Comparison of ENCODE assay signal across 8 cellular contexts in the genomic region with DNA sequence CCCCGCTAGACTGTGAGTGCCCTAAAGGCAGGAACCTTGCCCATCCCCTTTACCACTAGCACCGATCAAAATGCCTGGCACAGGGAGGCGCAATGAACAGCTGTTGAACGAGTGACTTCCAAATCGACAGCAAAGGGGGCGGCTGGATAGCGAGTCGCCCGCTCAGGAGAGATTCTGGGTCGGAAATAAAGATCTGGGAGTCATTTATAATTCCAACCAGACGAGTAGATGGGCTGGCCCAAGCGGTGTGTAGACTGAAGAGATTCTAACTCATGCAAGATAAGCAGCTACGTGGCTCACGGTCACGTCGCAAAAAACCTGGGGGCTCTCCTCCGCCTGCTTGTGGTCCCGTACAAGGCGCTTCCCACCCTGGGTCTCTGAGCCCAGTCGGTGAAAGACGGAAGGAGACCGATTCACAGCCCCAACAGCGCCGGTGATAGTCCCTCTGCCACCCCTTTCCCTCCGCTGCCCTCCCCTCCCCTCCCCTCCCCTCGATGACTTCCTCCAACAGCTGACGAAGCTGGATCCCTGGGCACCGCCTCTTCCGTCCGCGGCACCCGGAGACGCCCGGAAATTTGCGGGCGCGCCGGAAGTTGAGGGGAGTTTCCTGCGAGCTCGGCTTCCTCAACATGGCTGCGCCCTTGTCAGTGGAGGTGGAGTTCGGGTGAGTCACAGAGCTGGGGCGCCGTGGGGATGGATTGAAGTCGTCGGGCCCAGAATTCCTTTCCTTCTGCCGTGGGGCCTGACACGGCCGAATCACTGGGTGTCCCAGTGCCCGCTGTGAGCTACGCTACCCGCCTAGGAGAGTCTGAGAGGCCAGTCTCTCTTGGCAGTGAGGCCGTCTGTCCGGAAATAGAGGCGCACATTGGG. TPM values are rescaled to one million over a fixed set of nuclear protein-coding genes. Genes with fewer than 3 reads are reported as not detected.
DNase-seq lines count a peak whose midpoint lies in the region; ATAC-seq and TF ChIP-seq lines count a peak whose summit lies in the region.

A gene (plus strand): TSS at position 623 of the 870 bp plus-strand sequence. CDS start 7 bp downstream, at position 630.

- intact Hi-C loops in left ventricle myocardium inferior (cut with micrococcal nuclease), result no loop called here
- intact Hi-C loops in prostate gland (cut with DNase I), result no loop called here

- WGBS in prostate gland, result under 1% methylated on average over 48 of the region's 55 CpGs

- no peaks in the 10 kb centered on the region for H3K9me3 ChIP-seq in T-helper 17 cell (ENCODE audit: control insufficient read depth, low read length, poor library complexity, severe bottlenecking)
- no peaks in the 10 kb centered on the region for H3K9me3 ChIP-seq in left ventricle myocardium inferior (replicated peaks)
- no peaks in the 10 kb centered on the region for H3K9me3 ChIP-seq in prostate gland

- H3K27ac ChIP-seq in left ventricle myocardium inferior (replicated peaks) (peak within 1 kb of the TSS; percentile 98), prostate gland (peak within 1 kb of the TSS; percentile 89 to 91)

- H3K4me3 ChIP-seq in left ventricle myocardium inferior, result peak within 1 kb of the TSS; percentile 78
- H3K4me3 ChIP-seq in prostate gland, result peak within 1 kb of the TSS; percentile 58 to 67

- TF ChIP-seq CTCF in left ventricle myocardium inferior (IDR thresholded peaks at IDR 0.05; ENCODE audit: borderline replicate concordance), result peak; percentile 14
- no peak for TF ChIP-seq CTCF in prostate gland (IDR thresholded peaks at IDR 0.05)

- H3K27me3 Mint-ChIP-seq in T-helper 17 cell, result peaks cover 5% of the 10 kb centered on the region

- peak; percentile 71 for TF ChIP-seq POLR2A in prostate gland (IDR thresholded peaks at IDR 0.05)

- ATAC-seq in GM18498 (IDR thresholded peaks at IDR 0.05; ENCODE audit: unreplicated experiment) (peak; percentile 90), HG02938 (IDR thresholded peaks at IDR 0.05; ENCODE audit: unreplicated experiment) (peak; percentile 84), T-helper 17 cell (peak; percentile 98)

- H3K4me1 Mint-ChIP-seq in T-helper 17 cell, result peaks cover 35% of the 10 kb centered on the region

- H3K27ac Mint-ChIP-seq in T-helper 17 cell, result peak within 1 kb of the TSS; percentile 96

- H3K36me3 ChIP-seq in left ventricle myocardium inferior, result no peaks in the 10 kb centered on the region
- peaks cover 0 to 5% of the 10 kb centered on the region in 2 donors for H3K36me3 ChIP-seq in prostate gland

- peaks cover 4% of the 10 kb centered on the region for H3K36me3 Mint-ChIP-seq in T-helper 17 cell (ENCODE audit: low read depth)

- peaks cover 33% of the 10 kb centered on the region for H3K4me1 ChIP-seq in left ventricle myocardium inferior
- peaks cover 6% of the 10 kb centered on the region for H3K4me1 ChIP-seq in prostate gland (replicated peaks)

- peak within 1 kb of the TSS; percentile 95 for H3K4me3 Mint-ChIP-seq in T-helper 17 cell

- H3K27me3 ChIP-seq in left ventricle myocardium inferior (ENCODE audit: low read depth) (no peaks in the 10 kb centered on the region), prostate gland (replicated peaks; ENCODE audit: insufficient read depth) (no peaks in the 10 kb centered on the region)

- DNase-seq in NCI-H187 (lab: John Stamatoyannopoulos, UW), result peak; percentile 58 to 78
- peak; percentile 92 to 96 (median 93) for DNase-seq in T-helper 17 cell
- peak; percentile 51 to 98 (median 94) for DNase-seq in amygdala (lab: John Stamatoyannopoulos, UW)
- peak; percentile 96 for DNase-seq in left ventricle myocardium inferior
- peak; percentile 95 for DNase-seq in prostate gland (ENCODE audit: low spot score)
- peak; percentile 97 for DNase-seq in ureter (ENCODE audit: low spot score)

RNA-seq across cellular contexts. Expression of the gene that starts here (rescaled TPM):
- total RNA-seq in T-helper 17 cell, result 10 to 100 TPM; 29.5 to 43.3 TPM
- 57.0 TPM for total RNA-seq in left ventricle myocardium inferior
- 10 to 100 TPM; 33.2 to 41.7 TPM for total RNA-seq in prostate gland
- total RNA-seq in ureter, result 57.7 TPM

Comparison
In these comparisons a context has a peak if more than half of its experiments do, and no peak if none do; other contexts are left out.
1. Peak in every context shown above with its lines: DNase-seq, ATAC-seq, H3K4me3 ChIP-seq and H3K27ac ChIP-seq.